Comparison of ENCODE assay signal across 9 cellular contexts in the genomic region with DNA sequence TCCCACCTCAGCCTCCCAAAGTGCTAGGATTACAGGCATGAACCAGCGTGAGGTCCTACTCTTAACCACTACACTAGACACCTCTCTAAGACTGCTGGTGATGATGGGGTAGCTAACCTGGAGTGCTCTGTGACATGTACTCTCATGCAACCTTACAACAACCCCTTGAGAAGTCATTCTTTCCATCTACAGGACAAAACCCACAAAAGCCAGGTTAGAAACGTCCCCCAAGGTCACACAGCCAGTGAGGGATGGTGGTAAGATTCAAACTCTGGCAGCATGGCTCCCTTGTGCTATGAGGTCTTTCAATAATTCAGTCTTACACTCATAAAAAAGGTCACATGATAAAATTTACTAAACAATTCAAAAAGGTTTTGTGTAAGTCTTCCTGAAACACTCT.
DNase-seq lines count a peak whose midpoint lies in the region; ATAC-seq, FAIRE-seq and TF ChIP-seq lines count a peak whose summit lies in the region.
"Had no signal": no experiment of that assay in that cellular context is flagged by ENCODE, and none has a peak within 500 bp of the region (broad histone marks: within the 10 kb centered on the region; RNA-seq: fewer than 3 reads in every experiment).

No MANE protein-coding gene starts in this region.

- no peak for ATAC-seq in activated T-cell treated with anti-CD3 and anti-CD28 coated beads, Interleukin-2, amount 50 U/mL, for 4 hours

- no peak overlapping the region for H3K4me3 ChIP-seq in keratinocyte (ENCODE audit: control insufficient read depth in 2 of 3, extremely low read depth in 1 of 3, insufficient read depth in 2 of 3, low read depth in 1 of 3, low read length in 3 of 3)

- no peak overlapping the region for H3K9ac ChIP-seq in keratinocyte (ENCODE audit: control insufficient read depth, extremely low read depth, insufficient read depth, low read length)

- H2AFZ ChIP-seq in keratinocyte (ENCODE audit: control insufficient read depth, low read length), result no peak overlapping the region

- no peaks in the 10 kb centered on the region for H3K27me3 Mint-ChIP-seq in activated T-cell treated with anti-CD3 and anti-CD28 coated beads, Interleukin-2, amount 50 U/mL, for 4 hours (ENCODE audit: low read depth)
- H3K27me3 Mint-ChIP-seq in stimulated activated naive CD8-positive, alpha-beta T cell treated with anti-CD3 and anti-CD28 coated beads, Interleukin-15, Interleukin-2, amounts not matched to agents 100 ng/mL and 50 ng/mL, for 24 hours, result no peaks in the 10 kb centered on the region

- no peaks in the 10 kb centered on the region for H3K9me1 ChIP-seq in keratinocyte (ENCODE audit: control insufficient read depth, extremely low read depth, insufficient read depth, low read length)

- no peaks in the 10 kb centered on the region for H3K36me3 ChIP-seq in keratinocyte (ENCODE audit: control insufficient read depth in 2 of 2, extremely low read depth in 1 of 2, insufficient read depth in 2 of 2, low read length in 2 of 2)

- dilution Hi-C loops in keratinocyte (cut with MboI; ENCODE audit: extremely low pct_ligation_motif_present, low sequenced_read_pairs), result no loop called here

- FAIRE-seq in keratinocyte (lab: Jason Lieb, UNC), result no peak

- peaks cover 2% of the 10 kb centered on the region for H3K79me2 ChIP-seq in keratinocyte (ENCODE audit: control insufficient read depth, insufficient read depth, low read length)

- H3K27ac Mint-ChIP-seq in stimulated activated naive CD8-positive, alpha-beta T cell treated with anti-CD3 and anti-CD28 coated beads, Interleukin-15, Interleukin-2, amounts not matched to agents 100 ng/mL and 50 ng/mL, for 24 hours, result peak overlapping the region; percentile 95

- no peaks in the 10 kb centered on the region for H3K27me3 ChIP-seq in keratinocyte (ENCODE audit: control insufficient read depth, extremely low read depth, insufficient read depth, low read length)

- H4K20me1 ChIP-seq in keratinocyte (ENCODE audit: control insufficient read depth, extremely low read depth, insufficient read depth, low read length), result no peaks in the 10 kb centered on the region

- DNase-seq in SHP77 treated with DMSO at 0.1 percent for 48 hours (lab: John Stamatoyannopoulos, UW) (peak; percentile 19), SHP77 (lab: John Stamatoyannopoulos, UW) (no peak), keratinocyte (ENCODE audit: low read depth, low spot score) (no peak), mucosa of gallbladder (ENCODE audit: low spot score) (no peak), ecto neural progenitor cell (ENCODE audit: low spot score) (no peak), NCI-H2029 treated with DMSO at 0.1 percent for 48 hours (lab: John Stamatoyannopoulos, UW) (no peak)
- DNase-seq in activated T-cell treated with anti-CD3 and anti-CD28 coated beads, Interleukin-2, amount 50 U/mL, for 4 hours, result no peak
- DNase-seq: 8988T had no signal

- H3K9me3 Mint-ChIP-seq in activated T-cell treated with anti-CD3 and anti-CD28 coated beads, Interleukin-2, amount 50 U/mL, for 4 hours, result no peaks in the 10 kb centered on the region
- no peaks in the 10 kb centered on the region for H3K9me3 Mint-ChIP-seq in stimulated activated naive CD8-positive, alpha-beta T cell treated with anti-CD3 and anti-CD28 coated beads, Interleukin-15, Interleukin-2, amounts not matched to agents 100 ng/mL and 50 ng/mL, for 24 hours

- no peak for TF ChIP-seq CTCF in keratinocyte (optimal IDR thresholded peaks at IDR 0.05 in 1 of 3, IDR thresholded peaks at IDR 0.05 in 1 of 3, conservative IDR thresholded peaks at IDR 0.05 in 1 of 3; ENCODE audit: extremely low read depth in 1 of 3, insufficient read depth in 2 of 3, low read length in 3 of 3)

- H3K4me1 ChIP-seq in keratinocyte (ENCODE audit: control insufficient read depth, extremely low read depth, insufficient read depth, low read length), result peaks cover 27% of the 10 kb centered on the region

- H3K36me3 Mint-ChIP-seq in activated T-cell treated with anti-CD3 and anti-CD28 coated beads, Interleukin-2, amount 50 U/mL, for 4 hours (ENCODE audit: insufficient read depth), result no peaks in the 10 kb centered on the region
- H3K36me3 Mint-ChIP-seq in stimulated activated naive CD8-positive, alpha-beta T cell treated with anti-CD3 and anti-CD28 coated beads, Interleukin-15, Interleukin-2, amounts not matched to agents 100 ng/mL and 50 ng/mL, for 24 hours (ENCODE audit: low read depth), result no peaks in the 10 kb centered on the region

- H3K4me1 Mint-ChIP-seq in activated T-cell treated with anti-CD3 and anti-CD28 coated beads, Interleukin-2, amount 50 U/mL, for 4 hours (ENCODE audit: low read depth), result peaks cover 22% of the 10 kb centered on the region
- H3K4me1 Mint-ChIP-seq in stimulated activated naive CD8-positive, alpha-beta T cell treated with anti-CD3 and anti-CD28 coated beads, Interleukin-15, Interleukin-2, amounts not matched to agents 100 ng/mL and 50 ng/mL, for 24 hours (ENCODE audit: low read depth), result peaks cover 41% of the 10 kb centered on the region

- peak overlapping the region; percentile 56 for H3K4me3 Mint-ChIP-seq in activated T-cell treated with anti-CD3 and anti-CD28 coated beads, Interleukin-2, amount 50 U/mL, for 4 hours
- peak overlapping the region; percentile 96 for H3K4me3 Mint-ChIP-seq in stimulated activated naive CD8-positive, alpha-beta T cell treated with anti-CD3 and anti-CD28 coated beads, Interleukin-15, Interleukin-2, amounts not matched to agents 100 ng/mL and 50 ng/mL, for 24 hours

- peak overlapping the region; percentile 84 for H3K4me2 ChIP-seq in keratinocyte (ENCODE audit: control insufficient read depth, extremely low read depth, insufficient read depth, low read depth, low read length)

- H3K27ac ChIP-seq in keratinocyte (ENCODE audit: control insufficient read depth, insufficient read depth, low read length), result no peak overlapping the region

- H3K9me3 ChIP-seq in keratinocyte (ENCODE audit: control insufficient read depth, low read depth, low read length), result no peaks in the 10 kb centered on the region
